16 cellular contexts compared by ENCODE assay signal in the genomic region with DNA sequence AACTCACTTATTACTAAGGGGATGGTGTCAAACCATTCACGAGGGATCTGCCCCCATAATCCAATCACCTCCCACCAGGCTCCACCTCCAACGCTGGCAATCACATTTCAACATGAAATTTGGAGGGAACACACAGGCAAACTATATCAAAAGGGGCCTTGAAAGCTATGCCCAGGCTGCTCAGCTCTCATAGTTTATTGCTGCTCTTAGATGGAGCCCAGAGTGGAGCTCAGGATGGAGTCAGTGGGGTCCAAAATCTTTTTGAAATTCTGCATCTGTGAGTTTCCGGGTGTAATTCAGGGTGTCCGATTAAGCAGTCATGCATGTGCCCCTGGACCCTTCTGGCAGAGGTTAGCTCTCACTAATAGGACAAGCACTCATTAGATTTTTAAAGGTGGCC. TPM values are rescaled to one million over a fixed set of nuclear protein-coding genes. Genes with fewer than 3 reads are reported as not detected.
A peak's percentile ranks its signal among the peaks of the same experiment; 100 is the strongest.
DNase-seq lines count a peak whose midpoint lies in the region; ATAC-seq and TF ChIP-seq lines count a peak whose summit lies in the region.
"Had no signal": no experiment of that assay in that cellular context is flagged by ENCODE, and none has a peak within 500 bp of the region (broad histone marks: within the 10 kb centered on the region; RNA-seq: fewer than 3 reads in every experiment).

No MANE protein-coding gene starts in this region.

- H3K4me1 ChIP-seq in right atrium auricular region: peaks cover 0 to 7% of the 10 kb centered on the region in 2 donors

- no peaks in the 10 kb centered on the region for H3K9me3 ChIP-seq in right atrium auricular region
- H3K9me3 ChIP-seq: A549, BLaER1 had no signal

- TF ChIP-seq CTCF in right atrium auricular region (IDR thresholded peaks at IDR 0.05) (no peak), omental fat pad (IDR thresholded peaks at IDR 0.05) (no peak)

- peak; percentile 29 for DNase-seq in NCI-H82 (lab: John Stamatoyannopoulos, UW)
- DNase-seq in NCI-H82 treated with DMSO at 0.1 percent for 48 hours (lab: John Stamatoyannopoulos, UW; ENCODE audit: unreplicated experiment): no peak
- DNase-seq in cardiac septum (ENCODE audit: low spot score): peak; percentile 51
- no peak for DNase-seq in right atrium auricular region (ENCODE audit: low spot score)
- peak; percentile 7 for DNase-seq in omental fat pad (ENCODE audit: low spot score)
- DNase-seq: AML-193; Calu3; CD8-positive, alpha-beta T cell; DMS79 treated with DMSO at 0.1 percent for 48 hours; GF-D8; H9 had no signal

- H3K36me3 ChIP-seq in right atrium auricular region: no peaks in the 10 kb centered on the region
- H3K36me3 ChIP-seq: BLaER1 had no signal

- intact Hi-C loops in cardiac septum (cut with DNase I): no loop called here

- H3K4me3 ChIP-seq in right atrium auricular region: no peak overlapping the region
- H3K4me3 ChIP-seq: A549, BLaER1 had no signal

- no peak overlapping the region for H3K27ac ChIP-seq in right atrium auricular region
- H3K27ac ChIP-seq: A549, BLaER1 had no signal

- no peaks in the 10 kb centered on the region for H3K27me3 ChIP-seq in right atrium auricular region
- H3K27me3 ChIP-seq: BLaER1 had no signal

- ATAC-seq in omental fat pad (ENCODE audit: low FRiP score): no peak
- no peak for ATAC-seq in GM18511 (IDR thresholded peaks at IDR 0.05; ENCODE audit: unreplicated experiment)
- no peak for ATAC-seq in HG02981 (IDR thresholded peaks at IDR 0.05; ENCODE audit: unreplicated experiment)
- ATAC-seq: A549; CD8-positive, alpha-beta T cell; HepG2 had no signal

RNA-seq across cellular contexts. Expression of gene RHOB, which starts 24.3 kb away (rescaled TPM):
- total RNA-seq in cardiac septum (98.4 TPM), right atrium auricular region (100 to 1,000 TPM; 471 to 664 TPM), omental fat pad (1,000 to 10,000 TPM in 3 of 4 donors, 100 to 1,000 TPM in 1; 917 to 1,730 (median 1,246) TPM)

Comparison
In these comparisons a context has a peak if more than half of its experiments do, and no peak if none do; other contexts are left out.
1. DNase-seq: peak in NCI-H82 (single experiment), cardiac septum (single experiment) and omental fat pad (single experiment); none in NCI-H82 treated with DMSO at 0.1 percent for 48 hours (single experiment) and right atrium auricular region (single experiment).